Comparison of ENCODE assay signal across 9 cellular contexts in genomic region chr14:100303179-100303578, GRCh38. TPM values are rescaled to one million over a fixed set of nuclear protein-coding genes. Genes with fewer than 3 reads are reported as not detected.
DNase-seq lines count a peak whose midpoint lies in the region; ATAC-seq, FAIRE-seq and TF ChIP-seq lines count a peak whose summit lies in the region.
"Had no signal": no experiment of that assay in that cellular context is flagged by ENCODE, and none has a peak within 500 bp of the region (broad histone marks: within the 10 kb centered on the region; RNA-seq: fewer than 3 reads in every experiment).

No MANE protein-coding gene starts in this region.

- H3K23ac ChIP-seq in neuronal stem cell (ENCODE audit: low read depth, low read length, poor library complexity) = no peak overlapping the region

- H3K4me1 Mint-ChIP-seq in Calu3 (ENCODE audit: low read depth, unreplicated experiment) (peaks cover 29% of the 10 kb centered on the region), chondrocyte (ENCODE audit: low read depth) (peaks cover 30% of the 10 kb centered on the region)

- H3K4me3 ChIP-seq in neuronal stem cell (ENCODE audit: low read length in 2 of 2) = no peak overlapping the region
- H3K4me3 ChIP-seq: SJSA1 had no signal

- H2BK12ac ChIP-seq in neuronal stem cell (ENCODE audit: low read length) = no peak overlapping the region

- H3K4me2 ChIP-seq in neuronal stem cell (ENCODE audit: insufficient read depth, low read length, poor library complexity, severe bottlenecking) = no peak overlapping the region

- intact Hi-C loops in Calu3 (cut with micrococcal nuclease; ENCODE audit: unreplicated experiment) = loop anchor here (10.0 kb wide), 1 partner anchor 72 kb away; the partner anchor contains the start of gene WDR25

- peaks cover 11 to 23% of the 10 kb centered on the region in 2 donors for H3K4me1 ChIP-seq in neuronal stem cell (ENCODE audit: control insufficient read depth in 2 of 2, insufficient read depth in 1 of 2, low read depth in 1 of 2, low read length in 2 of 2)

- no peaks in the 10 kb centered on the region for H3K9me3 ChIP-seq in neuronal stem cell (replicated peaks in 1 of 2; ENCODE audit: control insufficient read depth in 2 of 2, insufficient read depth in 1 of 2, low read depth in 1 of 2, low read length in 2 of 2)
- H3K9me3 ChIP-seq: SJSA1 had no signal

- H3K27ac Mint-ChIP-seq in Calu3 (ENCODE audit: unreplicated experiment) (no peak overlapping the region), chondrocyte (ENCODE audit: unreplicated experiment) (no peak overlapping the region)

- H3K18ac ChIP-seq in neuronal stem cell (ENCODE audit: low read length) = peak overlapping the region; percentile 35

- H2BK15ac ChIP-seq in neuronal stem cell (ENCODE audit: low read length) = no peak overlapping the region

- no peak overlapping the region for H3K27ac ChIP-seq in neuronal stem cell (replicated peaks; ENCODE audit: low read length)
- H3K27ac ChIP-seq: SJSA1 had no signal

- peaks cover 26 to 34% of the 10 kb centered on the region in 2 donors for H3K36me3 ChIP-seq in neuronal stem cell (replicated peaks in 1 of 2; ENCODE audit: control insufficient read depth in 2 of 2, insufficient read depth in 2 of 2, low read length in 2 of 2)

- H2AK5ac ChIP-seq in neuronal stem cell (ENCODE audit: low read depth, low read length) = no peak overlapping the region

- no peaks in the 10 kb centered on the region for H3K27me3 Mint-ChIP-seq in Calu3 (ENCODE audit: unreplicated experiment)
- H3K27me3 Mint-ChIP-seq in chondrocyte (ENCODE audit: low read depth) = no peaks in the 10 kb centered on the region

- H3K27me3 ChIP-seq in neuronal stem cell (ENCODE audit: control insufficient read depth in 3 of 3, insufficient read depth in 3 of 3, low read depth in 1 of 3, low read length in 3 of 3) = no peaks in the 10 kb centered on the region
- H3K27me3 ChIP-seq: SJSA1 had no signal

- no peak overlapping the region for H2BK120ac ChIP-seq in neuronal stem cell (ENCODE audit: low read depth, low read length)

- no peak for FAIRE-seq in GM19239 (lab: Jason Lieb, UNC)

- peaks cover 30% of the 10 kb centered on the region for H3K79me1 ChIP-seq in neuronal stem cell (ENCODE audit: low read depth, low read length)

- peak overlapping the region; percentile 82 for H2BK5ac ChIP-seq in neuronal stem cell (ENCODE audit: low read length)

- TF ChIP-seq CTCF in Calu3 (IDR thresholded peaks at IDR 0.05; ENCODE audit: unreplicated experiment) = peak; percentile 54
- TF ChIP-seq CTCF in chondrocyte (IDR thresholded peaks at IDR 0.05) = peak; percentile 79

- peak overlapping the region; percentile 73 for H3K9ac ChIP-seq in neuronal stem cell (ENCODE audit: low read depth, low read length, poor library complexity)

- DNase-seq in Calu3 = peak; percentile 30
- peak; percentile 66 for DNase-seq in HuH-7 (ENCODE audit: low spot score)
- DNase-seq in chondrocyte (ENCODE audit: low spot score) = no peak
- no peak for DNase-seq in neuronal stem cell (ENCODE audit: low spot score)
- DNase-seq in GM19239 (ENCODE audit: insufficient read length, low spot score) = no peak
- DNase-seq in activated T-cell treated with anti-CD3 and anti-CD28 coated beads for 4 hours = no peak

- ATAC-seq in GM18873 (IDR thresholded peaks at IDR 0.05; ENCODE audit: low FRiP score, unreplicated experiment) (no peak), HG02623 (IDR thresholded peaks at IDR 0.05; ENCODE audit: unreplicated experiment) (no peak)

- no peak overlapping the region for H3K4ac ChIP-seq in neuronal stem cell (ENCODE audit: low read length)

- H3K14ac ChIP-seq in neuronal stem cell (ENCODE audit: low read length) = no peak overlapping the region

- CTCF ChIA-PET in Calu3 (lab: Charles Lee) = interaction anchor here (0.9 kb wide), 1 partner anchor 74 kb away, joined by 4 read pairs; no protein-coding TSS in a partner anchor

- no peak overlapping the region for H4K8ac ChIP-seq in neuronal stem cell (ENCODE audit: low read depth, low read length)

- H3K4me3 Mint-ChIP-seq in Calu3 (ENCODE audit: low read depth, unreplicated experiment) (no peak overlapping the region), chondrocyte (ENCODE audit: unreplicated experiment) (no peak overlapping the region)

- no CpG with 5 or more reads among the region's 8 CpGs for WGBS in neuronal stem cell (ENCODE audit: extremely low coverage in 2 of 2, insufficient read length in 2 of 2, insufficient replicate concordance in 1 of 2), 2 donors

- H4K91ac ChIP-seq in neuronal stem cell (ENCODE audit: low read depth, low read length, poor library complexity) = no peak overlapping the region

- BruUV-seq in Calu3 (replicated peaks; lab: Mats Ljungman, UMichigan) = no TSS peak

- no peaks in the 10 kb centered on the region for H3K9me3 Mint-ChIP-seq in Calu3 (ENCODE audit: low read depth, unreplicated experiment)
- no peaks in the 10 kb centered on the region for H3K9me3 Mint-ChIP-seq in chondrocyte (ENCODE audit: low read depth)

- no peak overlapping the region for H2AFZ ChIP-seq in neuronal stem cell (ENCODE audit: low read length)

- H3K36me3 Mint-ChIP-seq in Calu3 (ENCODE audit: insufficient read depth, unreplicated experiment) = peaks cover 41% of the 10 kb centered on the region
- H3K36me3 Mint-ChIP-seq in chondrocyte (ENCODE audit: low read depth) = peaks cover 2% of the 10 kb centered on the region

RNA-seq across cellular contexts. Expression of gene SLC25A29, which starts 3.1 kb away (rescaled TPM):
- 68.4 and 80.1 TPM in 2 replicates for total RNA-seq in Calu3 (2022)
- 22.2 to 29.3 TPM (median 26.6 TPM) in 3 replicates for total RNA-seq in chondrocyte
- polyA plus RNA-seq in neuronal stem cell (2013, experiment 1 of 2) = 113 TPM
- polyA plus RNA-seq in neuronal stem cell (2013, experiment 2 of 2) = 111 TPM

RNA-seq across cellular contexts. Expression of gene SLC25A47, which starts 20.0 kb away (rescaled TPM):
- not detected in 2 replicates for total RNA-seq in Calu3 (2022)
- total RNA-seq in chondrocyte = not detected in 3 replicates
- 0.03 TPM for polyA plus RNA-seq in neuronal stem cell (2013, experiment 1 of 2)
- not detected for polyA plus RNA-seq in neuronal stem cell (2013, experiment 2 of 2)
- total RNA-seq: SJSA1 had no signal

Comparison
In these comparisons a context has a peak if more than half of its experiments do, and no peak if none do; other contexts are left out.
1. DNase-seq: peak in Calu3 (single experiment) and HuH-7 (single experiment); none in chondrocyte (single experiment), neuronal stem cell (single experiment), GM19239 (single experiment) and activated T-cell treated with anti-CD3 and anti-CD28 coated beads for 4 hours (single experiment).